22 cellular contexts compared by ENCODE assay signal in genomic region chr11:87043894-87044293, GRCh38. TPM values are rescaled to one million over a fixed set of nuclear protein-coding genes. Genes with fewer than 3 reads are reported as not detected.
DNase-seq lines count a peak whose midpoint lies in the region; ATAC-seq, FAIRE-seq and TF ChIP-seq lines count a peak whose summit lies in the region.
"Had no signal": no experiment of that assay in that cellular context is flagged by ENCODE, and none has a peak within 500 bp of the region (broad histone marks: within the 10 kb centered on the region; RNA-seq: fewer than 3 reads in every experiment).

No MANE protein-coding gene starts in this region.

- TF ChIP-seq RAD21 in A549 (conservative IDR thresholded peaks at IDR 0.05 in 1 of 2, IDR thresholded peaks at IDR 0.05 in 1 of 2) (no peak), HepG2 (CRISPR knock-in tag; IDR thresholded peaks at IDR 0.05) (no peak)

- TF ChIP-seq POLR2A in A549 (IDR thresholded peaks at IDR 0.05; ENCODE audit: low read length), result no peak
- no peak for TF ChIP-seq POLR2A in HepG2 (IDR thresholded peaks at IDR 0.05; ENCODE audit: insufficient read depth in 1 of 2, low read depth in 2 of 2, low read length in 2 of 2)
- no peak for TF ChIP-seq POLR2A in right lobe of liver (IDR thresholded peaks at IDR 0.05)

- POLR2A ChIA-PET in A549 (lab: Yijun Ruan, JAX), result no interaction called here
- POLR2A ChIA-PET in HepG2 (lab: Yijun Ruan, JAX), result interaction anchor here (1.5 kb wide), 1 partner anchor 38 kb away, joined by 3 read pairs; no protein-coding TSS in a partner anchor

- H3K4me2 ChIP-seq in A549, result no peak overlapping the region
- no peak overlapping the region for H3K4me2 ChIP-seq in HepG2 (ENCODE audit: low read depth, low read length)
- H3K4me2 ChIP-seq: BLaER1 had no signal

- 69% methylated on average over 1 of the region's 1 CpG for WGBS in A549 (ENCODE audit: missing lambda C conversion rate)
- 89 to 92% methylated on average over 1 of the region's 1 CpG for WGBS in endodermal cell (ENCODE audit: insufficient coverage in 1 of 2, insufficient read length in 1 of 2), 2 experiments
- 25% methylated on average over 1 of the region's 1 CpG for WGBS in HepG2 (ENCODE audit: low lambda C conversion rate)
- WGBS in right lobe of liver (ENCODE audit: insufficient coverage, low coverage, low lambda C conversion rate, missing lambda C conversion rate), result 26% methylated on average over 1 of the region's 1 CpG

- H3K27me3 ChIP-seq in endodermal cell (ENCODE audit: control insufficient read depth, insufficient read depth, low read length, poor library complexity, severe bottlenecking) (no peaks in the 10 kb centered on the region), HepG2 (ENCODE audit: control insufficient read depth in 1 of 2, insufficient read depth in 2 of 2, low read length in 2 of 2) (no peaks in the 10 kb centered on the region), right lobe of liver (no peaks in the 10 kb centered on the region)
- H3K27me3 ChIP-seq: BE2C, BLaER1 had no signal

- H3K9ac ChIP-seq in endodermal cell (ENCODE audit: extremely low read depth, low read length, poor library complexity, severe bottlenecking), result no peak overlapping the region
- H3K9ac ChIP-seq in HepG2 (ENCODE audit: insufficient read depth, low read depth, low read length), result no peak overlapping the region
- H3K9ac ChIP-seq: BLaER1 had no signal

- peaks cover 14% of the 10 kb centered on the region; the same call in 2 of the 3 replicates for H3K4me1 ChIP-seq in A549
- peaks cover 5% of the 10 kb centered on the region for H3K4me1 ChIP-seq in endodermal cell (ENCODE audit: control insufficient read depth, insufficient read depth, low read length)
- peaks cover 44% of the 10 kb centered on the region for H3K4me1 ChIP-seq in HepG2 (ENCODE audit: insufficient read depth, low read length)
- peaks cover 0 to 20% (median 2%) of the 10 kb centered on the region in 4 donors for H3K4me1 ChIP-seq in right lobe of liver
- H3K4me1 ChIP-seq: BE2C had no signal

- H3K27ac ChIP-seq in A549 (no peak overlapping the region), endodermal cell (ENCODE audit: low read depth, low read length) (no peak overlapping the region), HepG2 (ENCODE audit: extremely low read length, insufficient read depth, low read length) (peak overlapping the region; percentile 9), right lobe of liver (no peak overlapping the region)
- H3K27ac ChIP-seq: 22Rv1, BLaER1 had no signal

- no peak overlapping the region for H3K27ac Mint-ChIP-seq in endodermal cell
- H3K27ac Mint-ChIP-seq: CD4-positive, alpha-beta memory T cell; CD4-positive, CD25-positive, alpha-beta regulatory T cell; CD8-positive, alpha-beta memory T cell had no signal

- H3K4me3 Mint-ChIP-seq in endodermal cell, result no peak overlapping the region
- H3K4me3 Mint-ChIP-seq: CD14-positive monocyte; CD4-positive, alpha-beta memory T cell; CD4-positive, CD25-positive, alpha-beta regulatory T cell; CD8-positive, alpha-beta memory T cell had no signal

- H3K27me3 Mint-ChIP-seq in endodermal cell (ENCODE audit: insufficient read depth), result no peaks in the 10 kb centered on the region
- H3K27me3 Mint-ChIP-seq: CD4-positive, alpha-beta memory T cell; CD4-positive, CD25-positive, alpha-beta regulatory T cell; CD8-positive, alpha-beta memory T cell had no signal

- peaks cover 75% of the 10 kb centered on the region for H3K79me2 ChIP-seq in HepG2 (ENCODE audit: insufficient read depth, low read length)

- H3K36me3 ChIP-seq in endodermal cell (ENCODE audit: control insufficient read depth, insufficient read depth, low read length), result peaks cover 63% of the 10 kb centered on the region
- H3K36me3 ChIP-seq in HepG2 (replicated peaks in 1 of 2; ENCODE audit: control insufficient read depth in 1 of 2, insufficient read depth in 2 of 2, low read length in 2 of 2), result peaks cover 2 to 24% of the 10 kb centered on the region in 2 experiments
- H3K36me3 ChIP-seq in right lobe of liver, result peaks cover 0 to 8% (median 0%) of the 10 kb centered on the region in 4 donors

- H2AFZ ChIP-seq in HepG2 (ENCODE audit: low read length), result no peak overlapping the region

- in situ Hi-C loops in HepG2 (cut with HindIII; ENCODE audit: extremely low pct_ligation_motif_present, low pct_unique_long_range_greater_than_20kb), result no loop called here

- no TSS peak for BruUV-seq in HepG2 (replicated peaks; lab: Mats Ljungman, UMichigan)

- H3K36me3 Mint-ChIP-seq in endodermal cell (ENCODE audit: low read depth), result peaks cover 59% of the 10 kb centered on the region

- H3K9me3 ChIP-seq in A549 (peaks cover 6% of the 10 kb centered on the region; the same call in 1 of the 3 replicates), endodermal cell (ENCODE audit: control insufficient read depth, low read length) (peaks cover 57% of the 10 kb centered on the region), HepG2 (ENCODE audit: low read length) (no peaks in the 10 kb centered on the region), right lobe of liver (no peaks in the 10 kb centered on the region)
- H3K9me3 ChIP-seq: BE2C had no signal

- FAIRE-seq in A549 (lab: Jason Lieb, UNC) (peak; percentile 32), HepG2 (lab: Jason Lieb, UNC) (peak; percentile 30)
- FAIRE-seq: G401.6, GM12891 had no signal

- CTCF ChIA-PET in A549 (lab: Yijun Ruan, JAX), result no interaction called here
- CTCF ChIA-PET in HepG2 (lab: Yijun Ruan, JAX; ENCODE audit: low intra/inter-chr PET ratio, low total read pairs), result no interaction called here

- no peak overlapping the region for H3K4me3 ChIP-seq in A549
- peak overlapping the region; percentile 23 for H3K4me3 ChIP-seq in endodermal cell (ENCODE audit: low read length)
- no peak overlapping the region for H3K4me3 ChIP-seq in HepG2 (replicated peaks in 1 of 3; ENCODE audit: insufficient read depth in 1 of 3, low read depth in 2 of 3, low read length in 3 of 3)
- H3K4me3 ChIP-seq in right lobe of liver, result no peak overlapping the region
- H3K4me3 ChIP-seq: BLaER1 had no signal

- no peak for DNase-seq in A549 (ENCODE audit: low read depth in 1 of 2, low spot score in 1 of 2)
- DNase-seq in endodermal cell, result no peak
- DNase-seq in HepG2 (ENCODE audit: low spot score), result no peak
- no peak for DNase-seq in right lobe of liver
- DNase-seq in head of caudate nucleus, result no peak
- DNase-seq in NCI-H2081 (lab: John Stamatoyannopoulos, UW), result no peak
- DNase-seq in stimulated activated CD4-positive, alpha-beta T cell treated with anti-CD3 and anti-CD28 coated beads, Interleukin-2, amount 100 ng/mL, for 24 hours, result no peak
- DNase-seq: ACHN; BE2C; C1 segment of cervical spinal cord; CD4-positive, alpha-beta memory T cell; CD4-positive, CD25-positive, alpha-beta regulatory T cell; CD8-positive, alpha-beta memory T cell; COR-L47; DMS79 treated with DMSO at 0.1 percent for 48 hours; GF-D8 had no signal

- TF ChIP-seq EP300 in A549 (IDR thresholded peaks at IDR 0.05), result no peak
- TF ChIP-seq EP300 in HepG2 (IDR thresholded peaks at IDR 0.05; ENCODE audit: low read depth in 2 of 2, low read length in 2 of 2), result 0 out of 4 replicates have a peak, but pooled peaks of 1 of the 2 experiments have one; percentile 23
- TF ChIP-seq EP300 in HepG2 (CRISPR knock-in tag; IDR thresholded peaks at IDR 0.05; ENCODE audit: borderline replicate concordance), result no peak

- H3K9me3 Mint-ChIP-seq in endodermal cell, result peaks cover 19% of the 10 kb centered on the region

- TF ChIP-seq CTCF in A549 (IDR thresholded peaks at IDR 0.05) (no peak), endodermal cell (conservative IDR thresholded peaks at IDR 0.05) (no peak), HepG2 (CRISPR knock-in tag; IDR thresholded peaks at IDR 0.05) (no peak), right lobe of liver (IDR thresholded peaks at IDR 0.05) (no peak)

- ATAC-seq in A549 (no peak), HepG2 (no peak; the same call in 2 of the 3 replicates), right lobe of liver (peak in 3 of 4 donors; percentile 41 to 77 (median 59)), GM18861 (IDR thresholded peaks at IDR 0.05; ENCODE audit: unreplicated experiment) (no peak)

- intact Hi-C loops in HepG2 (cut with micrococcal nuclease; ENCODE audit: unreplicated experiment) (no loop called here), right lobe of liver (cut with DNase I) (no loop called here), head of caudate nucleus (cut with DNase I) (no loop called here)

- H3K4me1 Mint-ChIP-seq in endodermal cell, result peaks cover 32% of the 10 kb centered on the region

- H4K20me1 ChIP-seq in HepG2 (ENCODE audit: insufficient read depth, low read length), result peaks cover 13% of the 10 kb centered on the region

RNA-seq across cellular contexts. Expression of gene TMEM135, which starts 6.2 kb away (rescaled TPM):
- polyA plus RNA-seq in A549 (2011; rRNA removed), result 17.7 and 18.4 TPM in 2 replicates
- polyA plus RNA-seq in A549 (2012; cell fraction: cytosol; rRNA removed), result 5.4 and 7.2 TPM in 2 replicates
- polyA plus RNA-seq in A549 (2012; cell fraction: nucleus; rRNA removed), result 7.2 and 13.8 TPM in 2 replicates
- polyA plus RNA-seq in A549 (2017; fragmentation: RNase III; extraction: RNeasy Plus Mini Kit Qiagen cat#74134 plus additional on column Dnase treatment), result 10.7 to 18.5 TPM (median 17.8 TPM) in 3 replicates
- 12.8 and 20.2 TPM in 2 replicates for polyA minus RNA-seq in A549 (2011; rRNA and poly(A)+ RNA removed)
- total RNA-seq in endodermal cell, result 100 to 1,000 TPM; 111 to 113 TPM
- 44.7 TPM for polyA plus RNA-seq in endodermal cell (2013, experiment 1 of 2)
- polyA plus RNA-seq in endodermal cell (2013, experiment 2 of 2), result 36.0 TPM
- 88.9 and 137 TPM in 2 replicates for total RNA-seq in HepG2 (2016; rRNA removed; fragmentation: Illumina TruSeq; extraction: Trizol)
- 13.8 and 23.1 TPM in 2 replicates for total RNA-seq in HepG2 (2016; cell fraction: cytosol; rRNA removed; fragmentation: Illumina TruSeq; extraction: Trizol; ENCODE audit: low read depth)
- 89.3 and 110 TPM in 2 replicates for total RNA-seq in HepG2 (2016; cell fraction: insoluble cytoplasmic fraction; rRNA removed; fragmentation: Illumina TruSeq; extraction: Trizol)
- total RNA-seq in HepG2 (2016; cell fraction: membrane; rRNA removed; fragmentation: Illumina TruSeq; extraction: Trizol), result 53.8 and 64.4 TPM in 2 replicates
- 114 and 120 TPM in 2 replicates for total RNA-seq in HepG2 (2016; cell fraction: nucleus; rRNA removed; fragmentation: Illumina TruSeq; extraction: Trizol)
- 29.8 and 36.6 TPM in 2 replicates for polyA plus RNA-seq in HepG2 (2011; rRNA removed)
- polyA plus RNA-seq in HepG2 (2011; cell fraction: cytosol; rRNA removed), result 22.7 and 40.1 TPM in 2 replicates
- 31.7 and 48.3 TPM in 2 replicates for polyA plus RNA-seq in HepG2 (2011; cell fraction: nucleus; rRNA removed)
- polyA plus RNA-seq in HepG2 (2012), result 28.2 and 36.9 TPM in 2 replicates
- 4.8 and 5.5 TPM in 2 replicates for polyA plus RNA-seq in HepG2 (2016; cell fraction: cytosol; fragmentation: Illumina TruSeq; extraction: Trizol; ENCODE audit: low read depth)
- polyA plus RNA-seq in HepG2 (2016; cell fraction: insoluble cytoplasmic fraction; fragmentation: Illumina TruSeq; extraction: Trizol; ENCODE audit: low read depth), result 68.6 and 71.6 TPM in 2 replicates
- 17.9 and 19.7 TPM in 2 replicates for polyA plus RNA-seq in HepG2 (2016; cell fraction: membrane; fragmentation: Illumina TruSeq; extraction: Trizol; ENCODE audit: low read depth)
- polyA plus RNA-seq in HepG2 (2016; cell fraction: nucleus; fragmentation: Illumina TruSeq; extraction: Trizol; ENCODE audit: insufficient read depth, low read depth), result 49.6 and 80.2 TPM in 2 replicates
- 29.8 and 153 TPM in 2 replicates for polyA minus RNA-seq in HepG2 (2011; rRNA and poly(A)+ RNA removed; ENCODE audit: low replicate concordance)
- 48.6 and 52.1 TPM in 2 replicates for polyA minus RNA-seq in HepG2 (2011; cell fraction: cytosol; rRNA and poly(A)+ RNA removed)
- polyA minus RNA-seq in HepG2 (2011; cell fraction: nucleus; rRNA and poly(A)+ RNA removed), result 145 and 211 TPM in 2 replicates
- total RNA-seq in right lobe of liver, result 10 to 100 TPM; 12.2 to 27.9 (median 18.8) TPM

Comparison
In these comparisons a context has a peak if more than half of its experiments do, and no peak if none do; other contexts are left out.
1. ATAC-seq: peak in right lobe of liver (3 of 4); none in A549 (0 of 2), HepG2 (single experiment) and GM18861 (single experiment).